In genomic region chr2:100254646-100255210, GRCh38 we compare ENCODE assay signal across 27 cellular contexts.
"Had no signal": no experiment of that assay in that cellular context is flagged by ENCODE, and none has a peak within 500 bp of the region (broad histone marks: within the 10 kb centered on the region; RNA-seq: fewer than 3 reads in every experiment).

No MANE protein-coding gene starts in this region.

- H3K27me3 ChIP-seq: esophagus squamous epithelium, heart right ventricle, left lung, neutrophil, pancreas, testis, tibial artery, upper lobe of left lung had no signal

- H3K4me2 ChIP-seq: smooth muscle cell had no signal

- H3K4me1 ChIP-seq: left lung, pancreas, testis, upper lobe of left lung had no signal

- H3K4me3 ChIP-seq: coronary artery, esophagus squamous epithelium, heart right ventricle, left lung, pancreas, smooth muscle cell, testis, tibial artery, upper lobe of left lung had no signal

- H3K27ac ChIP-seq: coronary artery, esophagus squamous epithelium, heart right ventricle, left lung, neutrophil, pancreas, testis, tibial artery, upper lobe of left lung had no signal

- H3K36me3 Mint-ChIP-seq: natural killer cell; stimulated activated effector memory CD8-positive, alpha-beta T cell treated with anti-CD3 and anti-CD28 coated beads, Interleukin-12 subunit alpha, Interleukin-12 subunit beta, amount 100 ng/mL, for 72 hours had no signal

- H3K36me3 ChIP-seq: esophagus squamous epithelium, heart right ventricle, left lung, neutrophil, pancreas, tibial artery, upper lobe of left lung had no signal

- H3K4me3 Mint-ChIP-seq: effector memory CD8-positive, alpha-beta T cell; natural killer cell; stimulated activated effector memory CD8-positive, alpha-beta T cell treated with anti-CD3 and anti-CD28 coated beads, Interleukin-12 subunit alpha, Interleukin-12 subunit beta, amount 100 ng/mL, for 72 hours had no signal

- H3K27ac Mint-ChIP-seq: natural killer cell; progenitor cell of endocrine pancreas; stimulated activated effector memory CD8-positive, alpha-beta T cell treated with anti-CD3 and anti-CD28 coated beads, Interleukin-12 subunit alpha, Interleukin-12 subunit beta, amount 100 ng/mL, for 72 hours had no signal

- ATAC-seq: effector memory CD8-positive, alpha-beta T cell; heart right ventricle; left cardiac atrium; left lung; natural killer cell; pancreas; sciatic nerve; stimulated activated effector memory CD8-positive, alpha-beta T cell treated with anti-CD3 and anti-CD28 coated beads, Interleukin-12 subunit alpha, Interleukin-12 subunit beta, amount 100 ng/mL, for 72 hours; stimulated activated naive CD8-positive, alpha-beta T cell treated with anti-CD3 and anti-CD28 coated beads, Interleukin-15, Interleukin-2, amounts not matched to agents 100 U/mL and 50 U/mL, for 24 hours had no signal

- H3K9me3 Mint-ChIP-seq: effector memory CD8-positive, alpha-beta T cell; natural killer cell; stimulated activated effector memory CD8-positive, alpha-beta T cell treated with anti-CD3 and anti-CD28 coated beads, Interleukin-12 subunit alpha, Interleukin-12 subunit beta, amount 100 ng/mL, for 72 hours had no signal

- H3K9me3 ChIP-seq: esophagus squamous epithelium, heart right ventricle, left lung, neutrophil, pancreas, testis, tibial artery, upper lobe of left lung had no signal

- H3K4me1 Mint-ChIP-seq: natural killer cell; stimulated activated effector memory CD8-positive, alpha-beta T cell treated with anti-CD3 and anti-CD28 coated beads, Interleukin-12 subunit alpha, Interleukin-12 subunit beta, amount 100 ng/mL, for 72 hours had no signal

- DNase-seq: dermis blood vessel endothelial cell; effector memory CD8-positive, alpha-beta T cell; erythroblast; esophagus squamous epithelium; foreskin melanocyte; glutamatergic neuron; heart right ventricle; hippocampal formation; left cardiac atrium; left lung; mammary epithelial cell; mesendoderm; natural killer cell; pancreas; stimulated activated CD4-positive, alpha-beta T cell treated with anti-CD3 and anti-CD28 coated beads, Interleukin-2, amount 100 ng/mL, for 24 hours; stimulated activated CD4-positive, alpha-beta T cell treated with anti-CD3 and anti-CD28 coated beads, Interleukin-4, amount 100 ng/mL, for 24 hours; stimulated activated naive CD8-positive, alpha-beta T cell treated with anti-CD3 and anti-CD28 coated beads, Interleukin-15, Interleukin-2, amounts not matched to agents 100 U/mL and 50 U/mL, for 24 hours; substantia nigra; testis; upper lobe of left lung had no signal
